ENCODE assay signal across 8 cellular contexts in genomic region chr11:68584097-68584496, GRCh38.
A peak's percentile ranks its signal among the peaks of the same experiment; 100 is the strongest.
DNase-seq lines count a peak whose midpoint lies in the region; ATAC-seq, FAIRE-seq and TF ChIP-seq lines count a peak whose summit lies in the region.

No MANE protein-coding gene starts in this region.

- FAIRE-seq in frontal cortex (lab: Jason Lieb, UNC), result no peak

- H3K9me3 Mint-ChIP-seq in progenitor cell of endocrine pancreas (ENCODE audit: low read depth), result no peaks in the 10 kb centered on the region

- H3K36me3 Mint-ChIP-seq in progenitor cell of endocrine pancreas (ENCODE audit: insufficient read depth), result peaks cover 25% of the 10 kb centered on the region

- H3K27me3 Mint-ChIP-seq in progenitor cell of endocrine pancreas, result no peaks in the 10 kb centered on the region

- no peak overlapping the region for H3K4me3 Mint-ChIP-seq in progenitor cell of endocrine pancreas (ENCODE audit: low read depth)

- TF ChIP-seq POLR2A in GM18505 (IDR thresholded peaks at IDR 0.05; ENCODE audit: borderline replicate concordance, extremely low read depth, insufficient read depth, insufficient read length), result no peak

- no peak for ATAC-seq in GM18505 (IDR thresholded peaks at IDR 0.05; ENCODE audit: unreplicated experiment)

- TF ChIP-seq CTCF in fibroblast of mammary gland (conservative IDR thresholded peaks at IDR 0.05; ENCODE audit: control insufficient read depth, insufficient read depth, low read depth, low read length) (peak; percentile 65), progenitor cell of endocrine pancreas (IDR thresholded peaks at IDR 0.05; ENCODE audit: unreplicated experiment) (peak; percentile 59)

- no peak overlapping the region for H3K4me3 ChIP-seq in fibroblast of mammary gland (ENCODE audit: control insufficient read depth, low read depth, low read length)

- DNase-seq in NCI-H146 (lab: John Stamatoyannopoulos, UW) (peak; percentile 16), NCI-H146 treated with DMSO at 0.1 percent for 48 hours (lab: John Stamatoyannopoulos, UW; ENCODE audit: unreplicated experiment) (no peak), NCI-H69 (lab: John Stamatoyannopoulos, UW) (peak; percentile 52), fibroblast of mammary gland (ENCODE audit: low read depth) (peak; percentile 38), progenitor cell of endocrine pancreas (ENCODE audit: low spot score, unreplicated experiment) (peak; percentile 25), frontal cortex (ENCODE audit: low spot score in 2 of 2) (no peak)
- peak; percentile 58 for DNase-seq in activated CD8-positive, alpha-beta memory T cell treated with anti-CD3 and anti-CD28 coated beads, Interleukin-2, amount 50 U/mL, for 4 hours

- no peak overlapping the region for H3K27ac Mint-ChIP-seq in progenitor cell of endocrine pancreas

- no peaks in the 10 kb centered on the region for H3K4me1 Mint-ChIP-seq in progenitor cell of endocrine pancreas (ENCODE audit: low read depth)

Comparison
In these comparisons a context has a peak if more than half of its experiments do, and no peak if none do; other contexts are left out.
1. DNase-seq: peak in NCI-H146 (single experiment), NCI-H69 (single experiment), activated CD8-positive, alpha-beta memory T cell treated with anti-CD3 and anti-CD28 coated beads, Interleukin-2, amount 50 U/mL, for 4 hours (single experiment), fibroblast of mammary gland (single experiment) and progenitor cell of endocrine pancreas (single experiment); none in NCI-H146 treated with DMSO at 0.1 percent for 48 hours (single experiment) and frontal cortex (0 of 2).